ENCODE assay signal across 15 cellular contexts in genomic region chr13:43240278-43240677, GRCh38.
A peak's percentile ranks its signal among the peaks of the same experiment; 100 is the strongest.
DNase-seq lines count a peak whose midpoint lies in the region; ATAC-seq, FAIRE-seq and TF ChIP-seq lines count a peak whose summit lies in the region.
"Had no signal": no experiment of that assay in that cellular context is flagged by ENCODE, and none has a peak within 500 bp of the region (broad histone marks: within the 10 kb centered on the region; RNA-seq: fewer than 3 reads in every experiment).

No MANE protein-coding gene starts in this region.

- ATAC-seq in GM19351 (IDR thresholded peaks at IDR 0.05; ENCODE audit: unreplicated experiment) (peak; percentile 93), HG02678 (IDR thresholded peaks at IDR 0.05; ENCODE audit: unreplicated experiment) (peak; percentile 89), HG03558 (IDR thresholded peaks at IDR 0.05; ENCODE audit: extremely low read depth, unreplicated experiment) (peak; percentile 67), mucosa of descending colon (no peak)
- ATAC-seq: activated T-cell treated with anti-CD3 and anti-CD28 coated beads, Interleukin-2, amount 50 U/mL, for 72 hours; effector memory CD8-positive, alpha-beta T cell; left colon had no signal

- intact Hi-C loops in dorsolateral prefrontal cortex (cut with DNase I), result no loop called here
- intact Hi-C loops in mucosa of descending colon (cut with DNase I, micrococcal nuclease), result no loop called here

- TF ChIP-seq CTCF in dorsolateral prefrontal cortex (IDR thresholded peaks at IDR 0.05 in 54 of 56, conservative IDR thresholded peaks at IDR 0.05 in 2 of 56; ENCODE audit: low read depth in 1 of 56, partially characterized antibody in 56 of 56), result no peak
- TF ChIP-seq CTCF in mucosa of descending colon (IDR thresholded peaks at IDR 0.05), result no peak

- H3K4me3 ChIP-seq in dorsolateral prefrontal cortex, result no peak overlapping the region
- no peak overlapping the region for H3K4me3 ChIP-seq in mucosa of descending colon
- H3K4me3 ChIP-seq: vagina had no signal

- H3K4me1 ChIP-seq in mucosa of descending colon (ENCODE audit: low read depth), result no peaks in the 10 kb centered on the region
- H3K4me1 ChIP-seq: vagina had no signal

- peak; percentile 92 for FAIRE-seq in GM12891 (lab: Jason Lieb, UNC)
- FAIRE-seq: small intestine had no signal

- H3K27ac ChIP-seq in dorsolateral prefrontal cortex, result no peak overlapping the region
- H3K27ac ChIP-seq: vagina had no signal

- DNase-seq in GM12891 (ENCODE audit: insufficient read length, low spot score) (peak; percentile 37), NCI-H69 (lab: John Stamatoyannopoulos, UW) (no peak), dorsolateral prefrontal cortex (no peak), mucosa of descending colon (no peak)
- no peak for DNase-seq in stimulated activated CD4-positive, alpha-beta T cell treated with anti-CD3 and anti-CD28 coated beads, Interleukin-2, amount 100 ng/mL, for 48 hours
- DNase-seq: activated CD4-positive, alpha-beta T cell treated with anti-CD3 and anti-CD28 coated beads for 1 hour; activated T-cell treated with anti-CD3 and anti-CD28 coated beads, Interleukin-2, amount 50 U/mL, for 72 hours; DMS79; effector memory CD8-positive, alpha-beta T cell; left colon; small intestine had no signal

- no peaks in the 10 kb centered on the region for H3K36me3 ChIP-seq in mucosa of descending colon (ENCODE audit: low read depth)
- H3K36me3 ChIP-seq: vagina had no signal

- no peak for TF ChIP-seq POLR2A in GM12891 (IDR thresholded peaks at IDR 0.05; ENCODE audit: low read depth, low read length)

- H3K9me3 ChIP-seq in mucosa of descending colon, result no peaks in the 10 kb centered on the region
- H3K9me3 ChIP-seq: vagina had no signal

- H3K27me3 ChIP-seq in dorsolateral prefrontal cortex, result no peaks in the 10 kb centered on the region
- H3K27me3 ChIP-seq: vagina had no signal

TF ChIP-seq in GM12891, 5 proteins besides CTCF, POLR2A, EP300 and RAD21:
- TF ChIP-seq SPI1 (IDR thresholded peaks at IDR 0.05; ENCODE audit: low read depth, low read length) (peak; percentile 98), POLR2AphosphoS5 (IDR thresholded peaks at IDR 0.05; ENCODE audit: low read depth, low read length) (no peak)
